Comparison of ENCODE assay signal across 21 cellular contexts in genomic region chr21:31480228-31480627, GRCh38.
"Had no signal": no experiment of that assay in that cellular context is flagged by ENCODE, and none has a peak within 500 bp of the region (broad histone marks: within the 10 kb centered on the region; RNA-seq: fewer than 3 reads in every experiment).

No MANE protein-coding gene starts in this region.

- H3K36me3 Mint-ChIP-seq: natural killer cell had no signal

- ATAC-seq: heart right ventricle; natural killer cell; right cardiac atrium; stimulated activated memory B cell treated with anti-CD40 and anti-IgM and Interleukin-4, amounts not matched to agents 10 μg/mL and 1 μg/mL and 100 μg/mL, for 72 hours; stimulated activated naive CD8-positive, alpha-beta T cell treated with anti-CD3 and anti-CD28 coated beads, Interleukin-15, amount 100 ng/mL, for 72 hours had no signal

- H3K27ac Mint-ChIP-seq: mesothelial cell of epicardium; naive B cell; natural killer cell; nephron progenitor cell; stimulated activated memory B cell treated with anti-CD40 and anti-IgM and Interleukin-4, amounts not matched to agents 10 μg/mL and 1 μg/mL and 100 μg/mL, for 72 hours had no signal

- H3K27me3 Mint-ChIP-seq: naive B cell; stimulated activated memory B cell treated with anti-CD40 and anti-IgM and Interleukin-4, amounts not matched to agents 10 μg/mL and 1 μg/mL and 100 μg/mL, for 72 hours; stimulated activated naive CD8-positive, alpha-beta T cell treated with anti-CD3 and anti-CD28 coated beads, Interleukin-15, amount 100 ng/mL, for 72 hours had no signal

- H3K4me3 Mint-ChIP-seq: mesothelial cell of epicardium; naive B cell; natural killer cell; nephron progenitor cell; stimulated activated memory B cell treated with anti-CD40 and anti-IgM and Interleukin-4, amounts not matched to agents 10 μg/mL and 1 μg/mL and 100 μg/mL, for 72 hours; stimulated activated naive CD8-positive, alpha-beta T cell treated with anti-CD3 and anti-CD28 coated beads, Interleukin-15, amount 100 ng/mL, for 72 hours had no signal

- DNase-seq: heart right ventricle; islet precursor cell; left ventricle myocardium inferior; mesendoderm; naive B cell; natural killer cell; nephron progenitor cell; ovary; retina; right cardiac atrium; sigmoid colon; small intestine; spleen; stimulated activated CD4-positive, alpha-beta T cell treated with anti-CD3 and anti-CD28 coated beads, Interleukin-4, amount 100 ng/mL, for 4 hours; stimulated activated CD8-positive, alpha-beta memory T cell treated with anti-CD3 and anti-CD28 coated beads, Interleukin-4, amount 100 ng/mL, for 48 hours; stimulated activated naive CD4-positive, alpha-beta T cell treated with Interleukin-2 at 50 U/mL for 16 hours; stimulated activated naive CD8-positive, alpha-beta T cell treated with anti-CD3 and anti-CD28 coated beads, Interleukin-15, amount 100 ng/mL, for 72 hours; substantia nigra; upper lobe of left lung had no signal

- H3K4me1 Mint-ChIP-seq: mesothelial cell of epicardium; naive B cell; natural killer cell; stimulated activated memory B cell treated with anti-CD40 and anti-IgM and Interleukin-4, amounts not matched to agents 10 μg/mL and 1 μg/mL and 100 μg/mL, for 72 hours had no signal

- H3K9me3 Mint-ChIP-seq: natural killer cell had no signal
